In genomic region chr2:151745261-151745660, GRCh38 we compare ENCODE assay signal across 1 cellular context. TPM values are rescaled to one million over a fixed set of nuclear protein-coding genes. Genes with fewer than 3 reads are reported as not detected.
"Had no signal": no experiment of that assay in that cellular context is flagged by ENCODE, and none has a peak within 500 bp of the region (broad histone marks: within the 10 kb centered on the region; RNA-seq: fewer than 3 reads in every experiment).

No MANE protein-coding gene starts in this region.

RNA-seq across cellular contexts. Expression of gene NEB, which starts 11.0 kb away (rescaled TPM):
- polyA plus RNA-seq: IMR-90 had no signal
